25 cellular contexts compared by ENCODE assay signal in genomic region chr6:163761491-163761890, GRCh38.
"Had no signal": no experiment of that assay in that cellular context is flagged by ENCODE, and none has a peak within 500 bp of the region (broad histone marks: within the 10 kb centered on the region; RNA-seq: fewer than 3 reads in every experiment).

No MANE protein-coding gene starts in this region.

- H3K27ac Mint-ChIP-seq: endodermal cell; nephron; stimulated activated naive B cell treated with anti-CD40 and anti-IgM and Interleukin-4, amounts not matched to agents 10 μg/mL and 1 μg/mL and 100 μg/mL, for 72 hours; stimulated activated naive CD8-positive, alpha-beta T cell treated with anti-CD3 and anti-CD28 coated beads, Interleukin-15, amount 100 ng/mL, for 72 hours had no signal

- H3K27ac ChIP-seq: coronary artery, psoas muscle, right lobe of liver, testis, tibial nerve, upper lobe of right lung, vagina had no signal

- H3K4me3 ChIP-seq: coronary artery, lung, psoas muscle, right lobe of liver, testis, tibial nerve, upper lobe of right lung, vagina had no signal

- H3K36me3 Mint-ChIP-seq: naive B cell; stimulated activated naive B cell treated with anti-CD40 and anti-IgM and Interleukin-4, amounts not matched to agents 10 μg/mL and 1 μg/mL and 100 μg/mL, for 72 hours had no signal

- H3K9me3 ChIP-seq: psoas muscle, right lobe of liver, testis, tibial nerve, upper lobe of right lung, vagina had no signal

- DNase-seq: effector CD4-positive, alpha-beta T cell; endodermal cell; erythroblast; left colon; left ventricle myocardium superior; mesenchymal stem cell; naive B cell; occipital lobe; psoas muscle; retina; right lobe of liver; stimulated activated CD4-positive, alpha-beta T cell treated with anti-CD3 and anti-CD28 coated beads, Interleukin-2, amount 100 ng/mL, for 24 hours; stimulated activated CD4-positive, alpha-beta T cell treated with anti-CD3 and anti-CD28 coated beads, Interleukin-4, amount 100 ng/mL, for 4 hours; stimulated activated naive B cell treated with anti-CD40 and anti-IgM and Interleukin-4, amounts not matched to agents 10 μg/mL and 1 μg/mL and 100 μg/mL, for 72 hours; stimulated activated naive CD8-positive, alpha-beta T cell treated with anti-CD3 and anti-CD28 coated beads, Interleukin-15, amount 100 ng/mL, for 72 hours; testis; upper lobe of right lung had no signal

- H3K36me3 ChIP-seq: right lobe of liver, tibial nerve, upper lobe of right lung, vagina had no signal

- H3K4me1 ChIP-seq: right lobe of liver, testis had no signal

- H3K4me1 Mint-ChIP-seq: endodermal cell; stimulated activated naive CD8-positive, alpha-beta T cell treated with anti-CD3 and anti-CD28 coated beads, Interleukin-15, amount 100 ng/mL, for 72 hours had no signal

- H3K9me3 Mint-ChIP-seq: endodermal cell; nephron; stimulated activated naive CD8-positive, alpha-beta T cell treated with anti-CD3 and anti-CD28 coated beads, Interleukin-15, amount 100 ng/mL, for 72 hours had no signal

- ATAC-seq: left colon; left ventricle myocardium superior; psoas muscle; right lobe of liver; stimulated activated naive B cell treated with anti-CD40 and anti-IgM and Interleukin-4, amounts not matched to agents 10 μg/mL and 1 μg/mL and 100 μg/mL, for 72 hours; stimulated activated naive CD8-positive, alpha-beta T cell treated with anti-CD3 and anti-CD28 coated beads, Interleukin-15, amount 100 ng/mL, for 72 hours; upper lobe of right lung had no signal

- H3K4me3 Mint-ChIP-seq: endodermal cell; nephron; stimulated activated naive B cell treated with anti-CD40 and anti-IgM and Interleukin-4, amounts not matched to agents 10 μg/mL and 1 μg/mL and 100 μg/mL, for 72 hours; stimulated activated naive CD8-positive, alpha-beta T cell treated with anti-CD3 and anti-CD28 coated beads, Interleukin-15, amount 100 ng/mL, for 72 hours had no signal

- H3K27me3 ChIP-seq: right lobe of liver, testis, tibial nerve, upper lobe of right lung, vagina had no signal

- FAIRE-seq: endothelial cell of umbilical vein, frontal cortex, keratinocyte had no signal
